ENCODE assay signal across 12 cellular contexts in genomic region chr15:83734487-83734886, GRCh38.
DNase-seq lines count a peak whose midpoint lies in the region; ATAC-seq and TF ChIP-seq lines count a peak whose summit lies in the region.
"Had no signal": no experiment of that assay in that cellular context is flagged by ENCODE, and none has a peak within 500 bp of the region (broad histone marks: within the 10 kb centered on the region; RNA-seq: fewer than 3 reads in every experiment).

No MANE protein-coding gene starts in this region.

- peaks cover 17% of the 10 kb centered on the region for H3K4me1 ChIP-seq in HUES48 (ENCODE audit: control insufficient read depth, insufficient read depth, low read length)
- H3K4me1 ChIP-seq: colonic mucosa had no signal

- H3K4me1 Mint-ChIP-seq in activated T-cell treated with anti-CD3 and anti-CD28 coated beads, Interleukin-2, amount 50 U/mL, for 72 hours (ENCODE audit: low read depth), result no peaks in the 10 kb centered on the region
- H3K4me1 Mint-ChIP-seq: stimulated activated effector memory CD8-positive, alpha-beta T cell treated with anti-CD3 and anti-CD28 coated beads, Interleukin-12 subunit alpha, Interleukin-12 subunit beta, amount 100 ng/mL, for 72 hours had no signal

- H3K27me3 ChIP-seq in HUES48 (ENCODE audit: control insufficient read depth, insufficient read depth, low read length) (no peaks in the 10 kb centered on the region), brain microvascular endothelial cell (replicated peaks) (no peaks in the 10 kb centered on the region)
- H3K27me3 ChIP-seq: colonic mucosa had no signal

- no peaks in the 10 kb centered on the region for H3K9me3 Mint-ChIP-seq in activated T-cell treated with anti-CD3 and anti-CD28 coated beads, Interleukin-2, amount 50 U/mL, for 72 hours

- H3K4me3 Mint-ChIP-seq in activated T-cell treated with anti-CD3 and anti-CD28 coated beads, Interleukin-2, amount 50 U/mL, for 72 hours, result no peak overlapping the region
- H3K4me3 Mint-ChIP-seq: stimulated activated effector memory CD8-positive, alpha-beta T cell treated with anti-CD3 and anti-CD28 coated beads, Interleukin-12 subunit alpha, Interleukin-12 subunit beta, amount 100 ng/mL, for 72 hours had no signal

- H3K27me3 Mint-ChIP-seq in activated T-cell treated with anti-CD3 and anti-CD28 coated beads, Interleukin-2, amount 50 U/mL, for 72 hours (ENCODE audit: low read depth), result no peaks in the 10 kb centered on the region

- no peak overlapping the region for H3K4me3 ChIP-seq in HUES48 (ENCODE audit: low read depth, low read length)
- no peak overlapping the region for H3K4me3 ChIP-seq in brain microvascular endothelial cell (ENCODE audit: low read depth, low read length)
- H3K4me3 ChIP-seq: colonic mucosa had no signal

- H3K36me3 ChIP-seq in HUES48 (ENCODE audit: control insufficient read depth, insufficient read depth, low read length) (no peaks in the 10 kb centered on the region), brain microvascular endothelial cell (replicated peaks) (no peaks in the 10 kb centered on the region)
- H3K36me3 ChIP-seq: colonic mucosa had no signal

- in situ Hi-C loops in brain microvascular endothelial cell (cut with HindIII; ENCODE audit: low pct_ligation_motif_present, low sequenced_read_pairs), result no loop called here

- H3K27ac Mint-ChIP-seq in activated T-cell treated with anti-CD3 and anti-CD28 coated beads, Interleukin-2, amount 50 U/mL, for 72 hours, result no peak overlapping the region
- H3K27ac Mint-ChIP-seq: stimulated activated effector memory CD8-positive, alpha-beta T cell treated with anti-CD3 and anti-CD28 coated beads, Interleukin-12 subunit alpha, Interleukin-12 subunit beta, amount 100 ng/mL, for 72 hours had no signal

- DNase-seq in GM10266 (ENCODE audit: extremely low spot score) (peak; percentile 27), brain microvascular endothelial cell (no peak), kidney tubule cell (ENCODE audit: low spot score) (peak; percentile 84)
- no peak for DNase-seq in activated T-cell treated with anti-CD3 and anti-CD28 coated beads, Interleukin-2, amount 50 U/mL, for 72 hours
- DNase-seq: activated effector memory CD4-positive, alpha-beta T cell treated with Interleukin-2 at 50 U/mL for 16 hours; colonic mucosa; hypothalamus; NCI-H1092 treated with DMSO at 0.1 percent for 48 hours had no signal

- peak overlapping the region; percentile 0 for H3K27ac ChIP-seq in HUES48 (ENCODE audit: low read depth, low read length)
- no peak overlapping the region for H3K27ac ChIP-seq in brain microvascular endothelial cell
- H3K27ac ChIP-seq: colonic mucosa had no signal

- H3K36me3 Mint-ChIP-seq in activated T-cell treated with anti-CD3 and anti-CD28 coated beads, Interleukin-2, amount 50 U/mL, for 72 hours (ENCODE audit: insufficient read depth in 2 of 2), result no peaks in the 10 kb centered on the region
- H3K36me3 Mint-ChIP-seq: stimulated activated effector memory CD8-positive, alpha-beta T cell treated with anti-CD3 and anti-CD28 coated beads, Interleukin-12 subunit alpha, Interleukin-12 subunit beta, amount 100 ng/mL, for 72 hours had no signal

- no peak for ATAC-seq in activated T-cell treated with anti-CD3 and anti-CD28 coated beads, Interleukin-2, amount 50 U/mL, for 72 hours (replicated peaks in 1 of 2)
- ATAC-seq in HG03354 (IDR thresholded peaks at IDR 0.05; ENCODE audit: poor library complexity, severe bottlenecking, unreplicated experiment) (no peak), HG02798 (IDR thresholded peaks at IDR 0.05; ENCODE audit: poor library complexity, unreplicated experiment) (no peak)
- ATAC-seq: stimulated activated effector memory CD8-positive, alpha-beta T cell treated with anti-CD3 and anti-CD28 coated beads, Interleukin-12 subunit alpha, Interleukin-12 subunit beta, amount 100 ng/mL, for 72 hours had no signal

- TF ChIP-seq CTCF in GM10266 (IDR thresholded peaks at IDR 0.05; ENCODE audit: control insufficient read depth, insufficient read depth, low read depth, missing control alignments) (peak; percentile 52), brain microvascular endothelial cell (IDR thresholded peaks at IDR 0.05; ENCODE audit: low read depth, low read length, missing control alignments) (peak; percentile 52)

- no peak overlapping the region for H3K9ac ChIP-seq in HUES48 (ENCODE audit: low read depth, low read length)

- no peaks in the 10 kb centered on the region for H3K9me3 ChIP-seq in HUES48 (ENCODE audit: control insufficient read depth, insufficient read depth, low read length)
- H3K9me3 ChIP-seq: colonic mucosa had no signal

Comparison
In these comparisons a context has a peak if more than half of its experiments do, and no peak if none do; other contexts are left out.
1. DNase-seq: peak in GM10266 (single experiment) and kidney tubule cell (single experiment); none in brain microvascular endothelial cell (single experiment) and activated T-cell treated with anti-CD3 and anti-CD28 coated beads, Interleukin-2, amount 50 U/mL, for 72 hours (0 of 2).